1 cellular context compared by ENCODE assay signal in the genomic region with DNA sequence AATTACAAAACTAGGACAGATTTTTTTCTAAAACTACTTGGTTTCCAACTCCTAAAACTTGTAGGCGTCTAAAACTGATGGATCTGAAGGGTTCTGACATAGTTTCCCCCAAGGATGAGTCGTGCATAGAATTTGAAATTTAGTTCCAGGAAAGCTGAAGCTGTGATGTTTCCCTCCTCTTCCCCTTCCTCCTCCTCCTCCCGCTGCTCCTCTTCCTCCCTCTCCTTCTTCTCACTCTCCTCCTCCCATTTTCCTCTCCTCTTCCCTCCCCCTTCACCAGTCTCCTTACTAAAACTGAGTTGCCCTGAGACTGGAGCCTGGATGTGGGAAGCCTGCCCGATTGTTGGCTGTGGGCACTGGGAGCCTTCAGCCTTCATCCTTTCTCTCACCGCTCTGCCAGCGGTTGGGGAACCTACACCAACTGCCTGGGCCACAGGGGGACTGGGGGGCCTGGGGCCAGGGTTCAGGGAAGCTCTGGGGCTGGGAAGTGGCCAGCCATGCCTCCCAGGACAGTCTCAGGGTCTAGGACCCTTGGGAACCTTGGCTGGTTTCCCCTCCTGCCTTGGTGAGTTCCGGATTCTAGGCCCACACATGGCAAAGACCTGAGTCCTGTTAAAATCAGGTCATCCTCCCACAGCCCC.
TF ChIP-seq lines count a peak whose summit lies in the region.

No MANE protein-coding gene starts in this region.

TF ChIP-seq in HEK293, 187 proteins besides CTCF, POLR2A, EP300 and RAD21 (continued from another document):
- no peak for TF ChIP-seq ZNF37A (tag by site-specific recombination; IDR thresholded peaks at IDR 0.05)
